Comparison of ENCODE assay signal across 8 cellular contexts in the genomic region with DNA sequence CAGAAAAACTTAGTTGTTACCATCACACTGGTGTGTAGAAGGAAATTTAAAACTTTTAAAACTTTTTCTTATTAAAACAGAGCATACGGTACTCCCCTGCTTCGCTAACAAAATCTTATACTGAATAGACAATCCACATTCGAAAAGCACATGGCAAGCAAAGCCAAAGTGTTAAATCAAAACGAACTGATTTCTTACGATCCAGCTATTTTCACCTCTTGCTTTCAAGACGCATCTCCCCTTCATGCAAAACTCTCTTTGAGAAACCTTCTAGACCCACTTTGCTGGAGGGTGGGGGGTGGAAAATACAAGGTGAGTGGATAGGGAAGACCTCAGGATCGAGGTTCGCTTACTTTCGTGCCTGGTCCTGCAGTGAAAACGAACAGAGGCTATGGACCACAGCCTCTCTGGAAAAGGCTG. TPM values are rescaled to one million over a fixed set of nuclear protein-coding genes. Genes with fewer than 3 reads are reported as not detected.
DNase-seq lines count a peak whose midpoint lies in the region; ATAC-seq, FAIRE-seq and TF ChIP-seq lines count a peak whose summit lies in the region.

No MANE protein-coding gene starts in this region.

- H3K4me3 ChIP-seq in thoracic aorta = peak overlapping the region; percentile 77

- peaks cover 40% of the 10 kb centered on the region for H3K36me3 Mint-ChIP-seq in activated CD4-positive, alpha-beta T cell treated with anti-CD3 and anti-CD28 coated beads, Interleukin-2, amount 10 ng/mL, durations not matched to agents 7 days and 5 days (ENCODE audit: low read depth)
- H3K36me3 Mint-ChIP-seq in activated naive CD8-positive, alpha-beta T cell = peaks cover 2% of the 10 kb centered on the region

- peak overlapping the region; percentile 96 for H3K4me3 Mint-ChIP-seq in activated CD4-positive, alpha-beta T cell treated with anti-CD3 and anti-CD28 coated beads, Interleukin-2, amount 10 ng/mL, durations not matched to agents 7 days and 5 days
- H3K4me3 Mint-ChIP-seq in activated naive CD8-positive, alpha-beta T cell = peak overlapping the region; percentile 97

- CTCF ChIA-PET in activated CD4-positive, alpha-beta T cell treated with anti-CD3 and anti-CD28 coated beads, Interleukin-2, amount 10 ng/mL, durations not matched to agents 7 days and 5 days (lab: Charles Lee) = interaction anchor here (0.6 kb wide), 1 partner anchor 1256 kb away, joined by 3 read pairs; no protein-coding TSS in a partner anchor

- no peaks in the 10 kb centered on the region for H3K27me3 Mint-ChIP-seq in activated CD4-positive, alpha-beta T cell treated with anti-CD3 and anti-CD28 coated beads, Interleukin-2, amount 10 ng/mL, durations not matched to agents 7 days and 5 days
- no peaks in the 10 kb centered on the region for H3K27me3 Mint-ChIP-seq in activated naive CD8-positive, alpha-beta T cell

- no peaks in the 10 kb centered on the region for H3K9me3 Mint-ChIP-seq in activated CD4-positive, alpha-beta T cell treated with anti-CD3 and anti-CD28 coated beads, Interleukin-2, amount 10 ng/mL, durations not matched to agents 7 days and 5 days
- H3K9me3 Mint-ChIP-seq in activated naive CD8-positive, alpha-beta T cell (ENCODE audit: low read depth) = no peaks in the 10 kb centered on the region

- no peak for TF ChIP-seq CTCF in thoracic aorta (IDR thresholded peaks at IDR 0.05)

- H3K27ac ChIP-seq in thoracic aorta = peak overlapping the region; percentile 95 to 96

- FAIRE-seq in HTR-8/SVneo (lab: Jason Lieb, UNC) = no peak

- no peaks in the 10 kb centered on the region for H3K9me3 ChIP-seq in thoracic aorta

- no peaks in the 10 kb centered on the region for H3K27me3 ChIP-seq in thoracic aorta (replicated peaks; ENCODE audit: insufficient read depth)

- H3K4me1 ChIP-seq in thoracic aorta (ENCODE audit: control insufficient read depth in 1 of 2, low read depth in 2 of 2) = peaks cover 36 to 52% of the 10 kb centered on the region in 2 donors

- H3K4me1 Mint-ChIP-seq in activated CD4-positive, alpha-beta T cell treated with anti-CD3 and anti-CD28 coated beads, Interleukin-2, amount 10 ng/mL, durations not matched to agents 7 days and 5 days = peaks cover 55% of the 10 kb centered on the region
- H3K4me1 Mint-ChIP-seq in activated naive CD8-positive, alpha-beta T cell (ENCODE audit: low read depth) = peaks cover 62% of the 10 kb centered on the region

- no peaks in the 10 kb centered on the region for H3K36me3 ChIP-seq in thoracic aorta

- no peak for ATAC-seq in thoracic aorta (ENCODE audit: insufficient number of reproducible peaks, low FRiP score, low read depth)

- peak overlapping the region; percentile 96 for H3K27ac Mint-ChIP-seq in activated CD4-positive, alpha-beta T cell treated with anti-CD3 and anti-CD28 coated beads, Interleukin-2, amount 10 ng/mL, durations not matched to agents 7 days and 5 days
- H3K27ac Mint-ChIP-seq in activated naive CD8-positive, alpha-beta T cell = peak overlapping the region; percentile 91

- POLR2A ChIA-PET in activated CD4-positive, alpha-beta T cell treated with anti-CD3 and anti-CD28 coated beads, Interleukin-2, amount 10 ng/mL, durations not matched to agents 7 days and 5 days (lab: Charles Lee) = no interaction called here

- no peak for DNase-seq in activated CD4-positive, alpha-beta T cell treated with anti-CD3 and anti-CD28 coated beads, Interleukin-2, amount 10 ng/mL, durations not matched to agents 7 days and 5 days
- DNase-seq in activated CD4-positive, alpha-beta T cell treated with anti-CD3 and anti-CD28 coated beads, Interleukin-2, amount 50 U/mL, for 48 hours = no peak
- peak; percentile 51 for DNase-seq in kidney glomerular epithelial cell (lab: John Stamatoyannopoulos, UW)
- no peak for DNase-seq in thoracic aorta (ENCODE audit: low spot score)
- no peak for DNase-seq in HTR-8/SVneo (ENCODE audit: insufficient read length, low spot score)
- DNase-seq in anterior cingulate cortex (lab: John Stamatoyannopoulos, UW) = no peak
- DNase-seq in mesenteric fat pad (ENCODE audit: low spot score) = no peak

RNA-seq across cellular contexts. Expression of gene INTS13, which starts 0.3 kb away (rescaled TPM):
- 10 to 100 TPM; 46.6 to 47.7 TPM for total RNA-seq in activated CD4-positive, alpha-beta T cell treated with anti-CD3 and anti-CD28 coated beads, Interleukin-2, amount 10 ng/mL, durations not matched to agents 7 days and 5 days
- total RNA-seq in thoracic aorta = 10 to 100 TPM in 1 of 2 donors, 1 to 10 TPM in 1; 5.7 to 15.0 TPM
- 21.8 TPM for total RNA-seq in mesenteric fat pad

RNA-seq across cellular contexts. Expression of gene FGFR1OP2, which starts 0.8 kb away (rescaled TPM):
- total RNA-seq in activated CD4-positive, alpha-beta T cell treated with anti-CD3 and anti-CD28 coated beads, Interleukin-2, amount 10 ng/mL, durations not matched to agents 7 days and 5 days = 10 to 100 TPM; 79.5 to 84.8 TPM
- total RNA-seq in thoracic aorta (100 to 1,000 TPM in 1 of 2 donors, 10 to 100 TPM in 1; 79.6 to 123 TPM), mesenteric fat pad (40.0 TPM)
